Comparison of ENCODE assay signal across 10 cellular contexts in the genomic region with DNA sequence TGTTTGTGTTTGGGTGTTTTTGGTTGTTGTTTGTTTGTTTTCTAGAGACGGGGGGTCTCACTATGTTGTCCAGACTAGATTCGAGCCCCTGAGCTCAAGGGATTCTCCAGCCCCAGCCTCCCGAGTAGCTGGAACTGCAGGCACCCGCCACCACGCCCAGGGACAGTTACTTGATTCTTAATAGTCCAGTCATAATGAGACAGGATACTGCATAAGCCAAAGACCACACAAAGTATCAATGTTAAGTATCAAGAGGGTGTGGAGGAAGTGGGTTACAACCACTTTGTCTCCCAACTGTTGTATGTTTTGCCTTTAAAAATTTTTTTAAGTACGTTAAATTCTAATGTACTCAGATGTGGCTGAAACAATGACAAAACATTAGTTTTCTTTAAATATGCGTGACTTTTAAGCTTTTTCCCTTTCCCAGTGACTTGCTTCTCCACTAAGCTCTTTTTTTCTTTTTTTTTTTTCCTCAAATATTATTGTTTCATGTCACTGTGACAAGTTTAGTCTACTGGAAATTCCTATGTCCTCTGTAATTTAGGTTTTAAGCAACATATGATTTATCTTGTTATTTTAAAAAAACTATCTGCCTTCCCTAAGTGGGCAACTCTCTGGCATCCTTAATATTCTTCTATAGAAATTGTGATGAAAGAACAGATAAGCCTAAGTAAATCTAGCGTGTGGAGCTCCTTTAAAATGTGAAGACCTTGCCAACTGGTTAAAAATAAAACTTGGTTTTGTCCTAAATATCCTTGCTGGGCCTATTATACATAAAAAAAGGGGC. TPM values are rescaled to one million over a fixed set of nuclear protein-coding genes. Genes with fewer than 3 reads are reported as not detected.
DNase-seq lines count a peak whose midpoint lies in the region; ATAC-seq, FAIRE-seq and TF ChIP-seq lines count a peak whose summit lies in the region.
"Had no signal": no experiment of that assay in that cellular context is flagged by ENCODE, and none has a peak within 500 bp of the region (broad histone marks: within the 10 kb centered on the region; RNA-seq: fewer than 3 reads in every experiment).

No MANE protein-coding gene starts in this region.

- POLR2A ChIA-PET in HepG2 (lab: Yijun Ruan, JAX): no interaction called here

- no peaks in the 10 kb centered on the region for H3K27me3 ChIP-seq in right lobe of liver
- no peaks in the 10 kb centered on the region for H3K27me3 ChIP-seq in HepG2 (ENCODE audit: control insufficient read depth in 1 of 2, insufficient read depth in 2 of 2, low read length in 2 of 2)
- H3K27me3 ChIP-seq: right atrium auricular region had no signal

- in situ Hi-C loops in HepG2 (cut with HindIII; ENCODE audit: extremely low pct_ligation_motif_present, low pct_unique_long_range_greater_than_20kb): no loop called here

- TF ChIP-seq POLR2A in right lobe of liver (IDR thresholded peaks at IDR 0.05) (no peak), HepG2 (IDR thresholded peaks at IDR 0.05; ENCODE audit: insufficient read depth in 1 of 2, low read depth in 2 of 2, low read length in 2 of 2) (no peak)

- TF ChIP-seq CTCF in right lobe of liver (IDR thresholded peaks at IDR 0.05) (no peak), HepG2 (CRISPR knock-in tag; IDR thresholded peaks at IDR 0.05) (no peak)

- H3K36me3 ChIP-seq in right lobe of liver (peaks cover 0 to under 1% (median 0%) of the 10 kb centered on the region in 4 donors), HepG2 (replicated peaks in 1 of 2; ENCODE audit: control insufficient read depth in 1 of 2, insufficient read depth in 2 of 2, low read length in 2 of 2) (no peaks in the 10 kb centered on the region)
- H3K36me3 ChIP-seq: right atrium auricular region had no signal

- no peaks in the 10 kb centered on the region for H3K79me2 ChIP-seq in HepG2 (ENCODE audit: insufficient read depth, low read length)

- H4K20me1 ChIP-seq in HepG2 (ENCODE audit: insufficient read depth, low read length): no peaks in the 10 kb centered on the region

- H3K4me2 ChIP-seq in HepG2 (ENCODE audit: low read depth, low read length): no peak overlapping the region

- peak; percentile 45 to 53 for DNase-seq in activated T-cell treated with anti-CD3 and anti-CD28 coated beads, Interleukin-2, amount 50 U/mL, for 72 hours
- peak; percentile 9 to 10 for DNase-seq in stimulated activated CD4-positive, alpha-beta T cell treated with anti-CD3 and anti-CD28 coated beads, Interleukin-15, amount 100 ng/mL, for 48 hours (ENCODE audit: low read depth in 2 of 2)
- DNase-seq in right lobe of liver (no peak), 8988T (no peak), HepG2 (ENCODE audit: low spot score) (no peak), T1000 (lab: John Stamatoyannopoulos, UW) (no peak)

- intact Hi-C loops in right lobe of liver (cut with DNase I) (no loop called here), HepG2 (cut with micrococcal nuclease; ENCODE audit: unreplicated experiment) (no loop called here)

- peak overlapping the region; percentile 29 to 53 for H3K4me3 Mint-ChIP-seq in activated T-cell treated with anti-CD3 and anti-CD28 coated beads, Interleukin-2, amount 50 U/mL, for 72 hours

- CTCF ChIA-PET in HepG2 (lab: Yijun Ruan, JAX; ENCODE audit: low intra/inter-chr PET ratio, low total read pairs): no interaction called here

- H3K9me3 ChIP-seq in right lobe of liver (no peaks in the 10 kb centered on the region), HepG2 (ENCODE audit: low read length) (no peaks in the 10 kb centered on the region)
- H3K9me3 ChIP-seq: right atrium auricular region had no signal

- no TSS peak for BruUV-seq in HepG2 (replicated peaks; lab: Mats Ljungman, UMichigan)

- H2AFZ ChIP-seq in HepG2 (ENCODE audit: low read length): no peak overlapping the region

- ATAC-seq in GM18867 (IDR thresholded peaks at IDR 0.05; ENCODE audit: unreplicated experiment): peak; percentile 73
- ATAC-seq in HG03139 (IDR thresholded peaks at IDR 0.05; ENCODE audit: unreplicated experiment): peak; percentile 68
- peak; percentile 99 for ATAC-seq in activated T-cell treated with anti-CD3 and anti-CD28 coated beads, Interleukin-2, amount 50 U/mL, for 72 hours (replicated peaks in 1 of 2)
- ATAC-seq in right lobe of liver: no peak
- no peak for ATAC-seq in HepG2

- TF ChIP-seq EP300 in HepG2 (IDR thresholded peaks at IDR 0.05; ENCODE audit: low read depth in 2 of 2, low read length in 2 of 2) (no peak), HepG2 (CRISPR knock-in tag; IDR thresholded peaks at IDR 0.05; ENCODE audit: borderline replicate concordance) (no peak)

- H3K27ac ChIP-seq in right lobe of liver (no peak overlapping the region), HepG2 (ENCODE audit: extremely low read length, insufficient read depth, low read length) (no peak overlapping the region)
- H3K27ac ChIP-seq: right atrium auricular region had no signal

- 82% methylated on average over 6 of the region's 8 CpGs for WGBS in right lobe of liver (ENCODE audit: insufficient coverage, low coverage, low lambda C conversion rate, missing lambda C conversion rate)
- 76% methylated on average over 8 of the region's 8 CpGs for WGBS in HepG2 (ENCODE audit: low lambda C conversion rate)

- FAIRE-seq in HepG2 (lab: Jason Lieb, UNC): no peak
- FAIRE-seq: G401.6 had no signal

- peak overlapping the region; percentile 89 for H3K27ac Mint-ChIP-seq in activated T-cell treated with anti-CD3 and anti-CD28 coated beads, Interleukin-2, amount 50 U/mL, for 72 hours

- peaks cover 9 to 23% of the 10 kb centered on the region in 2 donors for H3K36me3 Mint-ChIP-seq in activated T-cell treated with anti-CD3 and anti-CD28 coated beads, Interleukin-2, amount 50 U/mL, for 72 hours (ENCODE audit: insufficient read depth in 2 of 2)

- no peaks in the 10 kb centered on the region for H3K27me3 Mint-ChIP-seq in activated T-cell treated with anti-CD3 and anti-CD28 coated beads, Interleukin-2, amount 50 U/mL, for 72 hours (ENCODE audit: low read depth)

- no peak overlapping the region for H3K9ac ChIP-seq in HepG2 (ENCODE audit: insufficient read depth, low read depth, low read length)

- H3K9me3 Mint-ChIP-seq in activated T-cell treated with anti-CD3 and anti-CD28 coated beads, Interleukin-2, amount 50 U/mL, for 72 hours: peaks cover 2 to 3% of the 10 kb centered on the region in 2 donors

- no peaks in the 10 kb centered on the region for H3K4me1 ChIP-seq in right lobe of liver
- H3K4me1 ChIP-seq in HepG2 (ENCODE audit: insufficient read depth, low read length): no peaks in the 10 kb centered on the region
- H3K4me1 ChIP-seq: right atrium auricular region had no signal

- H3K4me3 ChIP-seq in right lobe of liver (no peak overlapping the region), HepG2 (replicated peaks in 1 of 3; ENCODE audit: insufficient read depth in 1 of 3, low read depth in 2 of 3, low read length in 3 of 3) (no peak overlapping the region)
- H3K4me3 ChIP-seq: right atrium auricular region had no signal

- TF ChIP-seq RAD21 in HepG2 (CRISPR knock-in tag; IDR thresholded peaks at IDR 0.05): no peak

- peaks cover 30% of the 10 kb centered on the region for H3K4me1 Mint-ChIP-seq in activated T-cell treated with anti-CD3 and anti-CD28 coated beads, Interleukin-2, amount 50 U/mL, for 72 hours (ENCODE audit: low read depth)

TF ChIP-seq in HepG2, 621 proteins besides CTCF, POLR2A, EP300 and RAD21 (continues in another document):
- TF ChIP-seq ZKSCAN8 (CRISPR knock-in tag; IDR thresholded peaks at IDR 0.05; ENCODE audit: borderline replicate concordance): no peak
- no peak for TF ChIP-seq NCOR1 (IDR thresholded peaks at IDR 0.05; ENCODE audit: borderline replicate concordance, low read length)
- no peak for TF ChIP-seq RNF2 (conservative IDR thresholded peaks at IDR 0.05; ENCODE audit: low read depth)
- TF ChIP-seq MTF1 (CRISPR knock-in tag; IDR thresholded peaks at IDR 0.05): no peak
- no peak for TF ChIP-seq ZNF317 (CRISPR knock-in tag; IDR thresholded peaks at IDR 0.05)
- TF ChIP-seq EZH2 (conservative IDR thresholded peaks at IDR 0.05; ENCODE audit: low read depth, low read length): no peak
- no peak for TF ChIP-seq ZNF367 (CRISPR knock-in tag; IDR thresholded peaks at IDR 0.05; ENCODE audit: borderline replicate concordance)
- TF ChIP-seq ZNF101 (CRISPR knock-in tag; IDR thresholded peaks at IDR 0.05; ENCODE audit: borderline replicate concordance, low read depth): no peak

RNA-seq across cellular contexts. Expression of gene DPH5, which starts 56.1 kb away (rescaled TPM):
- 10 to 100 TPM; 50.2 to 64.2 TPM for total RNA-seq in activated T-cell treated with anti-CD3 and anti-CD28 coated beads, Interleukin-2, amount 50 U/mL, for 72 hours
- total RNA-seq in right lobe of liver (10 to 100 TPM; 10.9 to 21.4 (median 16.8) TPM), HepG2 (2016; rRNA removed; fragmentation: Illumina TruSeq; extraction: Trizol) (53.2 and 71.9 TPM in 2 replicates)
- 33.1 and 38.2 TPM in 2 replicates for total RNA-seq in HepG2 (2016; cell fraction: cytosol; rRNA removed; fragmentation: Illumina TruSeq; extraction: Trizol; ENCODE audit: low read depth)
- total RNA-seq in HepG2 (2016; cell fraction: insoluble cytoplasmic fraction; rRNA removed; fragmentation: Illumina TruSeq; extraction: Trizol): 46.8 and 68.3 TPM in 2 replicates
- 65.5 and 77.5 TPM in 2 replicates for total RNA-seq in HepG2 (2016; cell fraction: membrane; rRNA removed; fragmentation: Illumina TruSeq; extraction: Trizol)
- 32.7 and 34.5 TPM in 2 replicates for total RNA-seq in HepG2 (2016; cell fraction: nucleus; rRNA removed; fragmentation: Illumina TruSeq; extraction: Trizol)
- polyA plus RNA-seq in HepG2 (2011; rRNA removed): 53.2 and 79.6 TPM in 2 replicates
- polyA plus RNA-seq in HepG2 (2011; cell fraction: cytosol; rRNA removed): 39.6 and 62.6 TPM in 2 replicates
- polyA plus RNA-seq in HepG2 (2011; cell fraction: nucleus; rRNA removed): 13.5 and 22.1 TPM in 2 replicates
- polyA plus RNA-seq in HepG2 (2012): 49.4 and 52.3 TPM in 2 replicates
- polyA plus RNA-seq in HepG2 (2016; cell fraction: cytosol; fragmentation: Illumina TruSeq; extraction: Trizol; ENCODE audit: low read depth): 33.4 and 40.5 TPM in 2 replicates
- polyA plus RNA-seq in HepG2 (2016; cell fraction: insoluble cytoplasmic fraction; fragmentation: Illumina TruSeq; extraction: Trizol; ENCODE audit: low read depth): 72.7 and 77.7 TPM in 2 replicates
- polyA plus RNA-seq in HepG2 (2016; cell fraction: membrane; fragmentation: Illumina TruSeq; extraction: Trizol; ENCODE audit: low read depth): 66.6 and 74.5 TPM in 2 replicates
- 45.1 and 49.4 TPM in 2 replicates for polyA plus RNA-seq in HepG2 (2016; cell fraction: nucleus; fragmentation: Illumina TruSeq; extraction: Trizol; ENCODE audit: insufficient read depth, low read depth)
- polyA minus RNA-seq in HepG2 (2011; rRNA and poly(A)+ RNA removed; ENCODE audit: low replicate concordance): 13.1 and 26.7 TPM in 2 replicates
- polyA minus RNA-seq in HepG2 (2011; cell fraction: cytosol; rRNA and poly(A)+ RNA removed): 15.5 and 18.1 TPM in 2 replicates
- 22.7 and 31.3 TPM in 2 replicates for polyA minus RNA-seq in HepG2 (2011; cell fraction: nucleus; rRNA and poly(A)+ RNA removed)

Comparison
In these comparisons a context has a peak if more than half of its experiments do, and no peak if none do; other contexts are left out.
1. ATAC-seq: peak in GM18867 (single experiment), HG03139 (single experiment) and activated T-cell treated with anti-CD3 and anti-CD28 coated beads, Interleukin-2, amount 50 U/mL, for 72 hours (2 of 2); none in right lobe of liver (0 of 4) and HepG2 (single experiment).
2. DNase-seq: peak in activated T-cell treated with anti-CD3 and anti-CD28 coated beads, Interleukin-2, amount 50 U/mL, for 72 hours (2 of 2) and stimulated activated CD4-positive, alpha-beta T cell treated with anti-CD3 and anti-CD28 coated beads, Interleukin-15, amount 100 ng/mL, for 48 hours (2 of 2); none in right lobe of liver (0 of 3), 8988T (single experiment), HepG2 (single experiment) and T1000 (single experiment).